Comparison of ENCODE assay signal across 11 cellular contexts in genomic region chr1:119285482-119285881, GRCh38.
DNase-seq lines count a peak whose midpoint lies in the region; ATAC-seq, FAIRE-seq and TF ChIP-seq lines count a peak whose summit lies in the region.
"Had no signal": no experiment of that assay in that cellular context is flagged by ENCODE, and none has a peak within 500 bp of the region (broad histone marks: within the 10 kb centered on the region; RNA-seq: fewer than 3 reads in every experiment).

No MANE protein-coding gene starts in this region.

- no peaks in the 10 kb centered on the region for H3K9me3 ChIP-seq in K562 (replicated peaks; ENCODE audit: control insufficient read depth, insufficient read depth, low read depth, low read length)
- no peaks in the 10 kb centered on the region for H3K9me3 ChIP-seq in effector memory CD4-positive, alpha-beta T cell (ENCODE audit: control insufficient read depth, low read length)
- H3K9me3 ChIP-seq: thyroid gland had no signal

- H4K20me1 ChIP-seq in K562 (replicated peaks; ENCODE audit: control insufficient read depth, insufficient read depth, low read length), result no peaks in the 10 kb centered on the region

- TF ChIP-seq CTCF in AG04449 (IDR thresholded peaks at IDR 0.05; ENCODE audit: insufficient read depth, low read length, missing control alignments) (no peak), K562 (IDR thresholded peaks at IDR 0.05 in 2 of 3, conservative IDR thresholded peaks at IDR 0.05 in 1 of 3; ENCODE audit: insufficient read depth in 2 of 3, low read depth in 1 of 3, low read length in 3 of 3) (no peak)

- H3K27me3 ChIP-seq in K562 (ENCODE audit: control insufficient read depth in 2 of 2, insufficient read depth in 2 of 2, low read length in 2 of 2), result no peaks in the 10 kb centered on the region
- H3K27me3 ChIP-seq in effector memory CD4-positive, alpha-beta T cell (replicated peaks; ENCODE audit: control insufficient read depth, insufficient read depth, low read length, poor library complexity, severe bottlenecking), result no peaks in the 10 kb centered on the region
- H3K27me3 ChIP-seq: thyroid gland had no signal

- in situ Hi-C loops in K562 (cut with MboI), result no loop called here

- no peaks in the 10 kb centered on the region for H3K9me1 ChIP-seq in K562 (ENCODE audit: control insufficient read depth, insufficient read depth, low read length)

- no peak overlapping the region for H3K9ac ChIP-seq in K562 (ENCODE audit: insufficient read depth in 1 of 2, low read depth in 2 of 2, low read length in 2 of 2)

- DNase-seq in AG04449 (ENCODE audit: low read depth, low spot score) (peak; percentile 47), HS-5 (ENCODE audit: low read depth) (peak; percentile 67), K562 (ENCODE audit: extremely low read depth in 1 of 4, low spot score in 3 of 4) (no peak), kidney tubule cell (ENCODE audit: low spot score) (peak; percentile 73), GOT3 (lab: John Stamatoyannopoulos, UW) (no peak)
- no peak for DNase-seq in effector memory CD4-positive, alpha-beta T cell
- no peak for DNase-seq in activated CD8-positive, alpha-beta memory T cell treated with anti-CD3 and anti-CD28 coated beads, Interleukin-2, amount 50 U/mL, for 48 hours
- DNase-seq: activated CD4-positive, alpha-beta T cell treated with anti-CD3 and anti-CD28 coated beads for 4 hours; NCI-H345; thyroid gland had no signal

- CTCF ChIA-PET in AG04449 (lab: Yijun Ruan, JAX) (interaction anchor here (1.0 to 1.5 kb wide), 3 partner anchors 11 to 81 kb away, joined by 3 to 8 read pairs (median 5); no protein-coding TSS in a partner anchor), K562 (lab: Yijun Ruan, JAX; ENCODE audit: low intra/inter-chr PET ratio) (no interaction called here)

- no peaks in the 10 kb centered on the region for H3K79me2 ChIP-seq in K562 (ENCODE audit: control insufficient read depth, insufficient read depth, low read length)

- POLR2A ChIA-PET in AG04449 (lab: Yijun Ruan, JAX), result no interaction called here
- POLR2A ChIA-PET in K562 (lab: Yijun Ruan, JAX), result no interaction called here

- no peak for FAIRE-seq in K562 (lab: Jason Lieb, UNC)

- H3K4me3 ChIP-seq in AG04449 (ENCODE audit: low read depth, low read length), result no peak overlapping the region
- H3K4me3 ChIP-seq in K562, result no peak overlapping the region
- no peak overlapping the region for H3K4me3 ChIP-seq in effector memory CD4-positive, alpha-beta T cell (ENCODE audit: insufficient read depth, low read depth, low read length, poor library complexity, severe bottlenecking)
- H3K4me3 ChIP-seq: thyroid gland had no signal

- TF ChIP-seq POLR2A in K562 (conservative IDR thresholded peaks at IDR 0.05), result no peak

- no TSS peak for BruUV-seq in K562 (replicated peaks; lab: Mats Ljungman, UMichigan)

- H2AFZ ChIP-seq in K562 (ENCODE audit: low read depth, low read length), result no peak overlapping the region

- no peak overlapping the region for H3K27ac ChIP-seq in K562 (ENCODE audit: extremely low read depth, low read depth, low read length)
- no peak overlapping the region for H3K27ac ChIP-seq in effector memory CD4-positive, alpha-beta T cell (ENCODE audit: insufficient read depth, low read length, poor library complexity, severe bottlenecking)
- H3K27ac ChIP-seq: thyroid gland had no signal

- TF ChIP-seq RAD21 in K562 (CRISPR knock-in tag; conservative IDR thresholded peaks at IDR 0.05 in 1 of 2, IDR thresholded peaks at IDR 0.05 in 1 of 2), result no peak

- no peaks in the 10 kb centered on the region for H3K36me3 ChIP-seq in K562 (ENCODE audit: control insufficient read depth, insufficient read depth, low read length)
- H3K36me3 ChIP-seq in effector memory CD4-positive, alpha-beta T cell (ENCODE audit: control insufficient read depth, insufficient read depth, low read length), result no peaks in the 10 kb centered on the region
- H3K36me3 ChIP-seq: thyroid gland had no signal

- ATAC-seq in K562 (no peak), HG02870 (IDR thresholded peaks at IDR 0.05; ENCODE audit: unreplicated experiment) (no peak)

- WGBS in K562 (ENCODE audit: insufficient coverage, low coverage, missing lambda C conversion rate), result 6% methylated on average over 2 of the region's 2 CpGs

- H3K4me1 ChIP-seq in K562 (replicated peaks in 1 of 2; ENCODE audit: control insufficient read depth in 2 of 2, insufficient read depth in 2 of 2, low read length in 2 of 2), result no peaks in the 10 kb centered on the region
- no peaks in the 10 kb centered on the region for H3K4me1 ChIP-seq in effector memory CD4-positive, alpha-beta T cell (ENCODE audit: control insufficient read depth, insufficient read depth, low read length, poor library complexity, severe bottlenecking)
- H3K4me1 ChIP-seq: thyroid gland had no signal

- no peak overlapping the region for H3K4me2 ChIP-seq in K562 (ENCODE audit: insufficient read depth, low read length)

- no peak for TF ChIP-seq EP300 in K562 (IDR thresholded peaks at IDR 0.05; ENCODE audit: low read length)

- intact Hi-C loops in K562 (cut with micrococcal nuclease), result no loop called here

TF ChIP-seq in K562, 482 proteins besides CTCF, POLR2A, EP300 and RAD21 (continues in another document):
- no peak for TF ChIP-seq FOXP4 (CRISPR knock-in tag; IDR thresholded peaks at IDR 0.05; ENCODE audit: borderline replicate concordance)
- TF ChIP-seq ZNF407 (IDR thresholded peaks at IDR 0.05; ENCODE audit: low read depth), result no peak
- TF ChIP-seq NFE2L1 (tag; IDR thresholded peaks at IDR 0.05; ENCODE audit: borderline replicate concordance, low read depth), result no peak
- TF ChIP-seq ZBTB7A (IDR thresholded peaks at IDR 0.05; ENCODE audit: borderline replicate concordance, control insufficient read depth, low read depth, low read length), result no peak

Comparison
In these comparisons a context has a peak if more than half of its experiments do, and no peak if none do; other contexts are left out.
1. DNase-seq: peak in AG04449 (single experiment), HS-5 (single experiment) and kidney tubule cell (single experiment); none in K562 (0 of 4), GOT3 (single experiment), effector memory CD4-positive, alpha-beta T cell (0 of 3) and activated CD8-positive, alpha-beta memory T cell treated with anti-CD3 and anti-CD28 coated beads, Interleukin-2, amount 50 U/mL, for 48 hours (single experiment).